11 cellular contexts compared by ENCODE assay signal in genomic region chr22:28440517-28441366, GRCh38.
DNase-seq lines count a peak whose midpoint lies in the region; ATAC-seq, FAIRE-seq and TF ChIP-seq lines count a peak whose summit lies in the region.
"Had no signal": no experiment of that assay in that cellular context is flagged by ENCODE, and none has a peak within 500 bp of the region (broad histone marks: within the 10 kb centered on the region; RNA-seq: fewer than 3 reads in every experiment).

No MANE protein-coding gene starts in this region.

- H3K9me1 ChIP-seq in IMR-90 (ENCODE audit: insufficient read depth, low read length), result no peaks in the 10 kb centered on the region

- DNase-seq in IMR-90, result peak; percentile 80
- DNase-seq in astrocyte of the hippocampus (ENCODE audit: low read depth, low spot score), result peak; percentile 57
- no peak for DNase-seq in kidney
- no peak for DNase-seq in suprapubic skin (ENCODE audit: low spot score in 2 of 2)
- DNase-seq in activated CD8-positive, alpha-beta memory T cell treated with anti-CD3 and anti-CD28 coated beads for 24 hours, result no peak
- no peak for DNase-seq in natural killer cell
- no peak for DNase-seq in naive thymus-derived CD8-positive, alpha-beta T cell
- DNase-seq: activated CD4-positive, alpha-beta T cell treated with anti-CD3 and anti-CD28 coated beads for 36 hours had no signal

- no CpG with 5 or more reads among the region's 4 CpGs for WGBS in IMR-90 (ENCODE audit: extremely low coverage in 2 of 2, insufficient read length in 1 of 2), 2 experiments
- 63% methylated on average over 4 of the region's 4 CpGs for WGBS in suprapubic skin

- H3K4me3 ChIP-seq in IMR-90 (ENCODE audit: insufficient read depth, low read depth, low read length) (no peak overlapping the region), kidney (ENCODE audit: low read length in 2 of 2) (peak overlapping the region; percentile 64 to 94), suprapubic skin (no peak overlapping the region)

- H3K4me1 ChIP-seq in IMR-90 (ENCODE audit: control insufficient read depth, insufficient read depth, low read length) (peaks cover 5% of the 10 kb centered on the region; the same call in 1 of the 2 replicates), kidney (ENCODE audit: control insufficient read depth in 1 of 2, insufficient read depth in 1 of 2, low read depth in 1 of 2, low read length in 2 of 2) (peaks cover 7 to 9% of the 10 kb centered on the region in 2 donors), suprapubic skin (peaks cover 39% of the 10 kb centered on the region)

- H3K27ac ChIP-seq in IMR-90 (ENCODE audit: insufficient read depth, low read length), result no peak overlapping the region
- H3K27ac ChIP-seq in kidney (ENCODE audit: low read depth in 2 of 2, low read length in 2 of 2), result no peak overlapping the region
- peak overlapping the region; percentile 79 for H3K27ac ChIP-seq in suprapubic skin

- no peak overlapping the region for H2BK120ac ChIP-seq in IMR-90 (ENCODE audit: low read depth, low read length)

- no peaks in the 10 kb centered on the region for H3K9me3 Mint-ChIP-seq in natural killer cell
- no peaks in the 10 kb centered on the region for H3K9me3 Mint-ChIP-seq in naive thymus-derived CD8-positive, alpha-beta T cell
- H3K9me3 Mint-ChIP-seq: stimulated activated effector memory CD8-positive, alpha-beta T cell treated with anti-CD3 and anti-CD28 coated beads, Interleukin-12 subunit alpha, Interleukin-12 subunit beta, amount 100 ng/mL, for 72 hours had no signal

- ATAC-seq in IMR-90 (ENCODE audit: low read depth), result peak; percentile 6; the same call in 1 of the 2 replicates
- no peak for ATAC-seq in natural killer cell
- ATAC-seq in naive thymus-derived CD8-positive, alpha-beta T cell, result no peak
- ATAC-seq: activated CD4-positive, alpha-beta T cell treated with anti-CD3 and anti-CD28 coated beads for 36 hours; Panc1; stimulated activated effector memory CD8-positive, alpha-beta T cell treated with anti-CD3 and anti-CD28 coated beads, Interleukin-12 subunit alpha, Interleukin-12 subunit beta, amount 100 ng/mL, for 72 hours had no signal

- intact Hi-C loops in IMR-90 (cut with micrococcal nuclease) (loop anchor here (2.0 to 5.0 kb wide), 3 partner anchors 43 to 388 kb away; no protein-coding TSS in a partner anchor), kidney (cut with DNase I) (no loop called here), natural killer cell (cut with micrococcal nuclease) (loop anchor here (5.0 to 10.0 kb wide), 2 partner anchors 418 to 556 kb away; no protein-coding TSS in a partner anchor)

- peaks cover 10 to 14% of the 10 kb centered on the region in 2 donors for H3K4me1 Mint-ChIP-seq in natural killer cell
- H3K4me1 Mint-ChIP-seq in naive thymus-derived CD8-positive, alpha-beta T cell, result peaks cover 14 to 20% (median 17%) of the 10 kb centered on the region in 4 donors

- H3K14ac ChIP-seq in IMR-90 (replicated peaks; ENCODE audit: low read depth, low read length), result no peak overlapping the region

- no peak for TF ChIP-seq RAD21 in IMR-90 (IDR thresholded peaks at IDR 0.05; ENCODE audit: low read length)

- no peak overlapping the region for H2AK9ac ChIP-seq in IMR-90 (replicated peaks; ENCODE audit: low read depth, low read length, poor library complexity)

- no peak overlapping the region; the same call in 1 of the 2 replicates for H3K4me2 ChIP-seq in IMR-90 (ENCODE audit: low read depth, low read length)

- no peaks in the 10 kb centered on the region for H3K9me3 ChIP-seq in IMR-90 (ENCODE audit: control insufficient read depth, insufficient read depth, low read length)
- no peaks in the 10 kb centered on the region for H3K9me3 ChIP-seq in kidney (ENCODE audit: control insufficient read depth in 1 of 2, low read length in 2 of 2)
- no peaks in the 10 kb centered on the region for H3K9me3 ChIP-seq in suprapubic skin
- H3K9me3 ChIP-seq: right atrium auricular region had no signal

- no peak overlapping the region for H4K5ac ChIP-seq in IMR-90 (ENCODE audit: low read depth, low read length)

- no peak overlapping the region for H3K27ac Mint-ChIP-seq in natural killer cell
- peak overlapping the region in 1 of 10 donors; percentile 13 for H3K27ac Mint-ChIP-seq in naive thymus-derived CD8-positive, alpha-beta T cell
- H3K27ac Mint-ChIP-seq: stimulated activated effector memory CD8-positive, alpha-beta T cell treated with anti-CD3 and anti-CD28 coated beads, Interleukin-12 subunit alpha, Interleukin-12 subunit beta, amount 100 ng/mL, for 72 hours had no signal

- peak overlapping the region; percentile 30; the same call in 1 of the 3 replicates for H2BK15ac ChIP-seq in IMR-90 (ENCODE audit: low read depth, low read length)

- H3K36me3 Mint-ChIP-seq in natural killer cell, result no peaks in the 10 kb centered on the region
- H3K36me3 Mint-ChIP-seq in naive thymus-derived CD8-positive, alpha-beta T cell, result no peaks in the 10 kb centered on the region
- H3K36me3 Mint-ChIP-seq: stimulated activated effector memory CD8-positive, alpha-beta T cell treated with anti-CD3 and anti-CD28 coated beads, Interleukin-12 subunit alpha, Interleukin-12 subunit beta, amount 100 ng/mL, for 72 hours had no signal

- peak overlapping the region; percentile 20; the same call in 1 of the 2 replicates for H3K18ac ChIP-seq in IMR-90 (ENCODE audit: low read depth, low read length)

- dilution Hi-C loops in IMR-90 (cut with HindIII; ENCODE audit: low sequenced_read_pairs, unreplicated experiment), result no loop called here

- H4K91ac ChIP-seq in IMR-90 (ENCODE audit: insufficient read depth, low read depth, low read length), result no peak overlapping the region

- peak overlapping the region; percentile 74; the same call in 1 of the 2 replicates for H2AK5ac ChIP-seq in IMR-90 (ENCODE audit: low read depth, low read length)

- no peak for TF ChIP-seq POLR2A in IMR-90 (IDR thresholded peaks at IDR 0.05; ENCODE audit: low read depth, low read length)
- no peak for TF ChIP-seq POLR2A in suprapubic skin (IDR thresholded peaks at IDR 0.05)

- H3K36me3 ChIP-seq in IMR-90 (ENCODE audit: control insufficient read depth, insufficient read depth, low read length), result no peaks in the 10 kb centered on the region
- H3K36me3 ChIP-seq in kidney (ENCODE audit: control insufficient read depth in 1 of 2, insufficient read depth in 2 of 2, low read length in 2 of 2), result no peaks in the 10 kb centered on the region
- no peaks in the 10 kb centered on the region for H3K36me3 ChIP-seq in suprapubic skin
- H3K36me3 ChIP-seq: right atrium auricular region had no signal

- peaks cover 6 to 7% of the 10 kb centered on the region in 2 donors for H3K27me3 Mint-ChIP-seq in natural killer cell (ENCODE audit: low read depth in 2 of 2)
- peaks cover 0 to 8% (median 0%) of the 10 kb centered on the region in 5 donors for H3K27me3 Mint-ChIP-seq in naive thymus-derived CD8-positive, alpha-beta T cell

- no peak overlapping the region for H3K4ac ChIP-seq in IMR-90 (ENCODE audit: low read depth, low read length)

- peaks cover 25% of the 10 kb centered on the region in 2 experiments for H3K79me1 ChIP-seq in IMR-90 (ENCODE audit: low read depth in 1 of 2, low read length in 2 of 2)

- no peak overlapping the region for H2BK5ac ChIP-seq in IMR-90 (ENCODE audit: low read depth, low read length, poor library complexity, severe bottlenecking)

- in situ Hi-C loops in IMR-90 (cut with MboI; ENCODE audit: low sequenced_read_pairs), result loop anchor here (25.0 kb wide), 1 partner anchor 378 kb away; no protein-coding TSS in a partner anchor

- no peak overlapping the region for H2AFZ ChIP-seq in IMR-90 (replicated peaks; ENCODE audit: low read length, poor library complexity)

- no peak overlapping the region for H4K8ac ChIP-seq in IMR-90 (ENCODE audit: low read depth in 2 of 2, low read length in 2 of 2)

- H4K20me1 ChIP-seq in IMR-90 (ENCODE audit: insufficient read depth, low read length), result no peaks in the 10 kb centered on the region

- FAIRE-seq in kidney (lab: Jason Lieb, UNC), result no peak

- H3K9ac ChIP-seq in IMR-90 (ENCODE audit: low read depth, low read length) (no peak overlapping the region), kidney (ENCODE audit: low read length in 2 of 2) (no peak overlapping the region)

- BruUV-seq in IMR-90 (replicated peaks; lab: Mats Ljungman, UMichigan), result no TSS peak

- peak overlapping the region; percentile 55; the same call in 1 of the 2 replicates for H3K23ac ChIP-seq in IMR-90 (ENCODE audit: low read depth, low read length)

- TF ChIP-seq EP300 in suprapubic skin (IDR thresholded peaks at IDR 0.05), result no peak

- POLR2A ChIA-PET in IMR-90 (lab: Charles Lee; ENCODE audit: unreplicated experiment), result no interaction called here
- POLR2A ChIA-PET in naive thymus-derived CD8-positive, alpha-beta T cell (lab: Charles Lee), result no interaction called here

- no peak overlapping the region for H3K4me3 Mint-ChIP-seq in natural killer cell
- peak overlapping the region in 3 of 10 donors; percentile 1 to 95 (median 25) for H3K4me3 Mint-ChIP-seq in naive thymus-derived CD8-positive, alpha-beta T cell
- H3K4me3 Mint-ChIP-seq: stimulated activated effector memory CD8-positive, alpha-beta T cell treated with anti-CD3 and anti-CD28 coated beads, Interleukin-12 subunit alpha, Interleukin-12 subunit beta, amount 100 ng/mL, for 72 hours had no signal

- H3K56ac ChIP-seq in IMR-90 (ENCODE audit: extremely low read depth, insufficient read depth, low read length), result no peak overlapping the region

- no peaks in the 10 kb centered on the region for H3K27me3 ChIP-seq in IMR-90 (ENCODE audit: control insufficient read depth, insufficient read depth, low read length)
- no peaks in the 10 kb centered on the region for H3K27me3 ChIP-seq in suprapubic skin
- H3K27me3 ChIP-seq: right atrium auricular region had no signal

- no peak overlapping the region for H2BK20ac ChIP-seq in IMR-90 (ENCODE audit: low read depth, low read length)

- TF ChIP-seq CTCF in IMR-90 (conservative IDR thresholded peaks at IDR 0.05; ENCODE audit: low read depth, low read length), result no peak; the same call in 1 of the 2 replicates
- TF ChIP-seq CTCF in kidney (IDR thresholded peaks at IDR 0.05; ENCODE audit: borderline replicate concordance, extremely low read depth, insufficient read depth), result no peak
- no peak for TF ChIP-seq CTCF in suprapubic skin (IDR thresholded peaks at IDR 0.05)
- no peak for TF ChIP-seq CTCF in natural killer cell (IDR thresholded peaks at IDR 0.05)

- CTCF ChIA-PET in IMR-90 (lab: Yijun Ruan, JAX), result interaction anchor here (0.7 to 2.0 kb wide), 2 partner anchors 389 to 421 kb away, joined by 3 to 6 read pairs; no protein-coding TSS in a partner anchor

TF ChIP-seq in IMR-90, 13 proteins besides CTCF, POLR2A, EP300 and RAD21 (continues in another document):
- TF ChIP-seq, protein P1, sequence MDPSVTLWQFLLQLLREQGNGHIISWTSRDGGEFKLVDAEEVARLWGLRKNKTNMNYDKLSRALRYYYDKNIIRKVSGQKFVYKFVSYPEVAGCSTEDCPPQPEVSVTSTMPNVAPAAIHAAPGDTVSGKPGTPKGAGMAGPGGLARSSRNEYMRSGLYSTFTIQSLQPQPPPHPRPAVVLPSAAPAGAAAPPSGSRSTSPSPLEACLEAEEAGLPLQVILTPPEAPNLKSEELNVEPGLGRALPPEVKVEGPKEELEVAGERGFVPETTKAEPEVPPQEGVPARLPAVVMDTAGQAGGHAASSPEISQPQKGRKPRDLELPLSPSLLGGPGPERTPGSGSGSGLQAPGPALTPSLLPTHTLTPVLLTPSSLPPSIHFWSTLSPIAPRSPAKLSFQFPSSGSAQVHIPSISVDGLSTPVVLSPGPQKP (IDR thresholded peaks at IDR 0.05; ENCODE audit: borderline replicate concordance, low read depth, low read length), result no peak
- peak; percentile 58 for TF ChIP-seq MAFK (IDR thresholded peaks at IDR 0.05; ENCODE audit: low read depth, low read length)

Comparison
In these comparisons a context has a peak if more than half of its experiments do, and no peak if none do; other contexts are left out.
1. DNase-seq: peak in IMR-90 (single experiment) and astrocyte of the hippocampus (single experiment); none in kidney (single experiment), suprapubic skin (0 of 2), activated CD8-positive, alpha-beta memory T cell treated with anti-CD3 and anti-CD28 coated beads for 24 hours (single experiment), natural killer cell (single experiment) and naive thymus-derived CD8-positive, alpha-beta T cell (0 of 10).
2. H3K4me3 ChIP-seq: peak in kidney (2 of 2); none in IMR-90 (single experiment) and suprapubic skin (single experiment).